In the genomic region with DNA sequence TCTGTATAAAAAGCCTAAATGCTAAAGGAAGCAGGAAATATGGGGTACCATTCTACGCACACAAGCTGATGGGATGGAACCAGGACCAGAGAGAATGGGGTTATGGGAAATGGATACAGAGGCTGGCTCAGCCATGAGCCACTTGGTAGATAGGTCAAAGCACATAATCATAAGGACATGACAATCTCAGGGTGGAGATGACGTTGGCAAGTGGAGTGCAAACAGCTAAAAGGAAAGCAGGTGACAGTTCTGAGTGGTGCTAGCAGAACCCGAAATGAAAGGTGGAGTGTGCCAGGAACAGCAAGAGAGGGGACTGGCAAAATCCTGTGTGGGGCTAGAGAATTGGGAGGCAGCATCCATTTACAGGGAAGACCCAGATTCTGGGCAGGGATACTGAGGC, we compare ENCODE assay signal across 24 cellular contexts. TPM values are rescaled to one million over a fixed set of nuclear protein-coding genes. Genes with fewer than 3 reads are reported as not detected.
DNase-seq lines count a peak whose midpoint lies in the region; ATAC-seq and TF ChIP-seq lines count a peak whose summit lies in the region.
"Had no signal": no experiment of that assay in that cellular context is flagged by ENCODE, and none has a peak within 500 bp of the region (broad histone marks: within the 10 kb centered on the region; RNA-seq: fewer than 3 reads in every experiment).

No MANE protein-coding gene starts in this region.

- peak overlapping the region in 11 of 12 donors; percentile 43 to 88 (median 71) for H3K27ac ChIP-seq in heart left ventricle
- H3K27ac ChIP-seq: ovary, right lobe of liver, uterus had no signal

- intact Hi-C loops in CD14-positive monocyte (cut with micrococcal nuclease), result loop anchor here (10.0 kb wide), 1 partner anchor 337 kb away; a partner anchor contains a TSS
- intact Hi-C loops in heart left ventricle (cut with DNase I), result no loop called here

- peaks cover 9 to 12% of the 10 kb centered on the region in 2 donors for H3K36me3 Mint-ChIP-seq in CD14-positive monocyte
- no peaks in the 10 kb centered on the region for H3K36me3 Mint-ChIP-seq in natural killer cell treated with Interleukin-12 subunit alpha and Interleukin-12 subunit beta and Interleukin-15 and Interleukin-18, amount 100 ng/mL, for 72 hours
- peaks cover 4% of the 10 kb centered on the region for H3K36me3 Mint-ChIP-seq in T-helper 17 cell (ENCODE audit: low read depth)

- no peak for TF ChIP-seq POLR2A in heart left ventricle (IDR thresholded peaks at IDR 0.05)

- H3K27ac Mint-ChIP-seq in CD14-positive monocyte (peak overlapping the region; percentile 91 to 99 (median 98)), T-helper 17 cell (no peak overlapping the region)
- peak overlapping the region; percentile 5 to 9 for H3K27ac Mint-ChIP-seq in natural killer cell treated with Interleukin-12 subunit alpha and Interleukin-12 subunit beta and Interleukin-15 and Interleukin-18, amount 100 ng/mL, for 72 hours
- H3K27ac Mint-ChIP-seq: activated T-cell treated with anti-CD3 and anti-CD28 coated beads, Interleukin-2, amount 50 U/mL, for 72 hours; T-helper 1 cell treated with Interleukin-12 subunit alpha and Interleukin-12 subunit beta and Interleukin-4 antibody, amounts not matched to agents 30 μg/mL and 1 μg/mL, for 36 hours had no signal

- H3K27me3 ChIP-seq in heart left ventricle, result no peaks in the 10 kb centered on the region
- H3K27me3 ChIP-seq: ovary, right lobe of liver, uterus had no signal

- DNase-seq in CD14-positive monocyte (ENCODE audit: low spot score) (no peak), NCI-H2029 treated with DMSO at 0.1 percent for 48 hours (lab: John Stamatoyannopoulos, UW) (peak; percentile 48), heart left ventricle (peak in 4 of 5 donors; percentile 30 to 75 (median 50)), epidermal melanocyte (ENCODE audit: insufficient read length, low spot score) (no peak), T-helper 17 cell (no peak)
- no peak for DNase-seq in natural killer cell treated with Interleukin-12 subunit alpha and Interleukin-12 subunit beta and Interleukin-15 and Interleukin-18, amount 100 ng/mL, for 72 hours (ENCODE audit: low spot score)
- DNase-seq: activated CD4-positive, alpha-beta T cell treated with anti-CD3 and anti-CD28 coated beads for 48 hours; activated naive CD4-positive, alpha-beta T cell treated with anti-CD3 and anti-CD28 coated beads, Interleukin-2, amount 50 U/mL, for 16 hours; activated T-cell treated with anti-CD3 and anti-CD28 coated beads, Interleukin-2, amount 50 U/mL, for 72 hours; CD4-positive, CD25-positive, alpha-beta regulatory T cell; effector CD8-positive, alpha-beta T cell; foreskin melanocyte; HCEC 1CT; NCI-H146; NCI-H2227 treated with DMSO at 0.1 percent for 48 hours; ovary; right lobe of liver; stimulated activated CD4-positive, alpha-beta T cell treated with anti-CD3 and anti-CD28 coated beads, Interleukin-15, amount 100 ng/mL, for 24 hours; uterus had no signal

- H3K4me3 Mint-ChIP-seq in CD14-positive monocyte, result peak overlapping the region; percentile 11 to 13
- peak overlapping the region; percentile 39 for H3K4me3 Mint-ChIP-seq in natural killer cell treated with Interleukin-12 subunit alpha and Interleukin-12 subunit beta and Interleukin-15 and Interleukin-18, amount 100 ng/mL, for 72 hours
- no peak overlapping the region for H3K4me3 Mint-ChIP-seq in T-helper 17 cell
- H3K4me3 Mint-ChIP-seq: CD4-positive, CD25-positive, alpha-beta regulatory T cell; T-helper 1 cell treated with Interleukin-12 subunit alpha and Interleukin-12 subunit beta and Interleukin-4 antibody, amounts not matched to agents 30 μg/mL and 1 μg/mL, for 36 hours had no signal

- ATAC-seq in heart left ventricle, result peak; percentile 67 to 87 (median 80)
- ATAC-seq in natural killer cell treated with Interleukin-12 subunit alpha and Interleukin-12 subunit beta and Interleukin-15 and Interleukin-18, amount 100 ng/mL, for 72 hours, result no peak
- no peak for ATAC-seq in HG02623 (IDR thresholded peaks at IDR 0.05; ENCODE audit: unreplicated experiment)
- no peak for ATAC-seq in GM18498 (IDR thresholded peaks at IDR 0.05; ENCODE audit: unreplicated experiment)
- ATAC-seq in T-helper 17 cell, result no peak
- ATAC-seq: activated T-cell treated with anti-CD3 and anti-CD28 coated beads, Interleukin-2, amount 50 U/mL, for 72 hours; Panc1 had no signal

- H3K27me3 Mint-ChIP-seq in CD14-positive monocyte (ENCODE audit: low read depth in 3 of 3) (peaks cover 0 to 6% (median 2%) of the 10 kb centered on the region in 3 donors), T-helper 17 cell (peaks cover 5% of the 10 kb centered on the region)
- H3K27me3 Mint-ChIP-seq in natural killer cell treated with Interleukin-12 subunit alpha and Interleukin-12 subunit beta and Interleukin-15 and Interleukin-18, amount 100 ng/mL, for 72 hours, result peaks cover 7 to 12% of the 10 kb centered on the region in 2 donors
- H3K27me3 Mint-ChIP-seq: CD4-positive, CD25-positive, alpha-beta regulatory T cell had no signal

- WGBS in heart left ventricle, 4 donors, result 60 to 71% (median 64%) methylated on average over 3 of the region's 3 CpGs

- H3K36me3 ChIP-seq in heart left ventricle, result no peaks in the 10 kb centered on the region
- H3K36me3 ChIP-seq: ovary, right lobe of liver, uterus had no signal

- H3K4me3 ChIP-seq in heart left ventricle, result no peak overlapping the region
- H3K4me3 ChIP-seq: K562, ovary, right lobe of liver, uterus had no signal

- H3K9me3 Mint-ChIP-seq in CD14-positive monocyte, result peaks cover 0 to 4% (median 0%) of the 10 kb centered on the region in 7 donors
- H3K9me3 Mint-ChIP-seq in natural killer cell treated with Interleukin-12 subunit alpha and Interleukin-12 subunit beta and Interleukin-15 and Interleukin-18, amount 100 ng/mL, for 72 hours, result no peaks in the 10 kb centered on the region
- H3K9me3 Mint-ChIP-seq: activated T-cell treated with anti-CD3 and anti-CD28 coated beads, Interleukin-2, amount 50 U/mL, for 72 hours; CD4-positive, CD25-positive, alpha-beta regulatory T cell; T-helper 1 cell treated with Interleukin-12 subunit alpha and Interleukin-12 subunit beta and Interleukin-4 antibody, amounts not matched to agents 30 μg/mL and 1 μg/mL, for 36 hours had no signal

- peaks cover 0 to 87% (median 48%) of the 10 kb centered on the region in 12 donors for H3K4me1 ChIP-seq in heart left ventricle
- H3K4me1 ChIP-seq: right lobe of liver, uterus had no signal

- H3K9me3 ChIP-seq in heart left ventricle, result no peaks in the 10 kb centered on the region
- H3K9me3 ChIP-seq in T-helper 17 cell (ENCODE audit: control insufficient read depth, low read length, poor library complexity, severe bottlenecking), result no peaks in the 10 kb centered on the region
- H3K9me3 ChIP-seq: ovary, right lobe of liver, uterus had no signal

- H3K4me1 Mint-ChIP-seq in CD14-positive monocyte (peaks cover 92% of the 10 kb centered on the region), T-helper 17 cell (peaks cover 33% of the 10 kb centered on the region)
- H3K4me1 Mint-ChIP-seq in natural killer cell treated with Interleukin-12 subunit alpha and Interleukin-12 subunit beta and Interleukin-15 and Interleukin-18, amount 100 ng/mL, for 72 hours (ENCODE audit: low read depth in 2 of 2), result peaks cover 63 to 65% of the 10 kb centered on the region in 2 donors

- TF ChIP-seq CTCF in CD14-positive monocyte (IDR thresholded peaks at IDR 0.05) (no peak), heart left ventricle (IDR thresholded peaks at IDR 0.05) (no peak)

RNA-seq across cellular contexts. Expression of a gene that starts 27.6 kb away (rescaled TPM):
- polyA plus RNA-seq in CD14-positive monocyte (10 to 100 TPM; 55.2 to 60.5 TPM), heart left ventricle (1 to 10 TPM; 4.3 to 9.0 TPM)
- total RNA-seq in heart left ventricle (10 to 100 TPM; 32.1 to 58.9 (median 49.3) TPM), T-helper 17 cell (10 to 100 TPM; 73.7 to 89.3 TPM)
- 100 to 1,000 TPM in 1 of 2 donors, 10 to 100 TPM in 1; 96.8 to 125 TPM for total RNA-seq in natural killer cell treated with Interleukin-12 subunit alpha and Interleukin-12 subunit beta and Interleukin-15 and Interleukin-18, amount 100 ng/mL, for 72 hours

Comparison
In these comparisons a context has a peak if more than half of its experiments do, and no peak if none do; other contexts are left out.
1. DNase-seq: peak in NCI-H2029 treated with DMSO at 0.1 percent for 48 hours (single experiment) and heart left ventricle (4 of 5); none in CD14-positive monocyte (single experiment), natural killer cell treated with Interleukin-12 subunit alpha and Interleukin-12 subunit beta and Interleukin-15 and Interleukin-18, amount 100 ng/mL, for 72 hours (single experiment), epidermal melanocyte (single experiment) and T-helper 17 cell (0 of 3).
2. ATAC-seq: peak in heart left ventricle (4 of 4); none in natural killer cell treated with Interleukin-12 subunit alpha and Interleukin-12 subunit beta and Interleukin-15 and Interleukin-18, amount 100 ng/mL, for 72 hours (0 of 2), HG02623 (single experiment), GM18498 (single experiment) and T-helper 17 cell (single experiment).
3. intact Hi-C loops: an anchor here in CD14-positive monocyte (10.0 kb wide); none called in heart left ventricle.